1 cellular context compared by ENCODE assay signal in the genomic region with DNA sequence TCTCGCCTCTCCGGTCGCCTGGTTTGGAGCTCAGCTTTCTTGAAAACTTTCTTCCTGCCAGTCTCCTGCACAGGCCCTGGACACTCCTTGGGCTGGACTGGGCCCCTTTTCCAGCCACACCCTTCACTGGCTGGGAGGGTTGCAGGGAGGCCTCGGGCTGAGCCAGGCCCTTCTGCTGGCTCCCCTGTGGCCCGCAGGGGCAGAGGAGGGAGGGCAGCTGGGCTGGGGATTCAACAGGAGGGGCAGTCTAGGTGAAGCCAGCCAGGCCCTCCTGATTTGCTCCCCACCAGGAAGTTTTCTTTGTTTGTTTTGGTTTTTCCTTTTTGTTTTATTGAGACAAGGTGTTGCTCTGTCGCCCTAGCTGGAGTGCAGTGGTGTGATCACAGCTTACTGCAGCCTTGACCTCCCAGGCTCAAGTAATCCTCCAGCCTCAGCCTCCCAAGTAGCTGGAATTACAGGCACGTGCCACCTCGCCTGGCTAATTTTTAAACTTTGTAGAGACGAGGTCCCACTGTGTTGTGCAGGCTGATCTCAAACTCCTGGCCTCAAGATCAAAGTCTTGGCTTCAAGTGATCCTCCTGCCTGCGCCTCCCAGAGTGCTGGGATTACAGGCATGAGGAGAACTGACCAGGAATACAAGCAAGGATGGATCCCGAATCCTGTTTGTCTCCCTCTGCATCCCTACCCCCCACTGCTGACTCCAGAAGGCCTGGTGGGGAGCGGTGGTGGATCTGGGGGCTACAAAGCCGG.
TF ChIP-seq lines count a peak whose summit lies in the region.

No MANE protein-coding gene starts in this region.

TF ChIP-seq in HepG2, 621 proteins besides CTCF, POLR2A, EP300 and RAD21 (continued from another document):
- TF ChIP-seq ZNF770 (CRISPR knock-in tag; IDR thresholded peaks at IDR 0.05) (peak; percentile 100), ZFY (CRISPR knock-in tag; IDR thresholded peaks at IDR 0.05) (0 out of 2 replicates have a peak, but pooled peaks have one; percentile 21), ZNF580 (CRISPR knock-in tag; IDR thresholded peaks at IDR 0.05; ENCODE audit: borderline replicate concordance, low read depth) (0 out of 2 replicates have a peak, but pooled peaks have one; percentile 29), TRIM22 (IDR thresholded peaks at IDR 0.05) (no peak), HIVEP1 (CRISPR knock-in tag; IDR thresholded peaks at IDR 0.05) (0 out of 2 replicates have a peak, but pooled peaks have one; percentile 20), ZNF430 (CRISPR knock-in tag; IDR thresholded peaks at IDR 0.05) (0 out of 2 replicates have a peak, but pooled peaks have one; percentile 28), ZSCAN25 (CRISPR knock-in tag; IDR thresholded peaks at IDR 0.05) (peak; percentile 59; the same call in 1 of the 2 replicates), POGZ (CRISPR knock-in tag; IDR thresholded peaks at IDR 0.05) (0 out of 2 replicates have a peak, but pooled peaks have one; percentile 29), BRD4 (CRISPR knock-in tag; IDR thresholded peaks at IDR 0.05) (0 out of 2 replicates have a peak, but pooled peaks have one; percentile 35), SALL1 (CRISPR knock-in tag; IDR thresholded peaks at IDR 0.05) (0 out of 2 replicates have a peak, but pooled peaks have one; percentile 10), HNF4A (CRISPR knock-in tag; IDR thresholded peaks at IDR 0.05) (peak; percentile 52), TBX2 (CRISPR knock-in tag; IDR thresholded peaks at IDR 0.05; ENCODE audit: borderline replicate concordance) (peak; percentile 31; the same call in 1 of the 2 replicates), ZNF501 (CRISPR knock-in tag; IDR thresholded peaks at IDR 0.05) (0 out of 2 replicates have a peak, but pooled peaks have one; percentile 21), ZMYM4 (CRISPR knock-in tag; IDR thresholded peaks at IDR 0.05) (0 out of 2 replicates have a peak, but pooled peaks have one; percentile 30), NR0B2 (CRISPR knock-in tag; IDR thresholded peaks at IDR 0.05) (0 out of 2 replicates have a peak, but pooled peaks have one; percentile 27), ZNF263 (CRISPR knock-in tag; IDR thresholded peaks at IDR 0.05) (0 out of 2 replicates have a peak, but pooled peaks have one; percentile 8), DNMT1 (CRISPR knock-in tag; IDR thresholded peaks at IDR 0.05) (0 out of 2 replicates have a peak, but pooled peaks have one; percentile 56)
- TF ChIP-seq, protein P1, sequence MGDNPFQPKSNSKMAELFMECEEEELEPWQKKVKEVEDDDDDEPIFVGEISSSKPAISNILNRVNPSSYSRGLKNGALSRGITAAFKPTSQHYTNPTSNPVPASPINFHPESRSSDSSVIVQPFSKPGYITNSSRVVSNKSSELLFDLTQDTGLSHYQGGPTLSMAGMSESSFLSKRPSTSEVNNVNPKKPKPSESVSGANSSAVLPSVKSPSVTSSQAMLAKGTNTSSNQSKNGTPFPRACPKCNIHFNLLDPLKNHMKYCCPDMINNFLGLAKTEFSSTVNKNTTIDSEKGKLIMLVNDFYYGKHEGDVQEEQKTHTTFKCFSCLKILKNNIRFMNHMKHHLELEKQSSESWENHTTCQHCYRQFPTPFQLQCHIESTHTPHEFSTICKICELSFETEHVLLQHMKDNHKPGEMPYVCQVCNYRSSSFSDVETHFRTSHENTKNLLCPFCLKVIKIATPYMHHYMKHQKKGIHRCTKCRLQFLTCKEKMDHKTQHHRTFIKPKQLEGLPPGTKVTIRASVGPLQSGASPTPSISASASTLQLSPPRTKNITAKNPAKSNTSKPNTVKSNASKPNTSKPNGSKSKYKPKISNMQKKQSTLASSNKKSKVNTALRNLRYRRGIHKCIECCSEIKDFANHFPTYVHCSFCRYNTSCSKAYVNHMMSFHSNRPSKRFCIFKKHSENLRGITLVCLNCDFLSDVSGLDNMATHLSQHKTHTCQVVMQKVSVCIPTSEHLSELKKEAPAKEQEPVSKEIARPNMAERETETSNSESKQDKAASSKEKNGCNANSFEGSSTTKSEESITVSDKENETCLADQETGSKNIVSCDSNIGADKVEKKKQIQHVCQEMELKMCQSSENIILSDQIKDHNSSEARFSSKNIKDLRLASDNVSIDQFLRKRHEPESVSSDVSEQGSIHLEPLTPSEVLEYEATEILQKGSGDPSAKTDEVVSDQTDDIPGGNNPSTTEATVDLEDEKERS (CRISPR knock-in tag; IDR thresholded peaks at IDR 0.05) = 0 out of 2 replicates have a peak, but pooled peaks have one; percentile 32
- TF ChIP-seq, protein P2, sequence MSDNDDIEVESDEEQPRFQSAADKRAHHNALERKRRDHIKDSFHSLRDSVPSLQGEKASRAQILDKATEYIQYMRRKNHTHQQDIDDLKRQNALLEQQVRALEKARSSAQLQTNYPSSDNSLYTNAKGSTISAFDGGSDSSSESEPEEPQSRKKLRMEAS (IDR thresholded peaks at IDR 0.05) = peak; percentile 18; the same call in 1 of the 2 replicates
